1 cellular context compared by ENCODE assay signal in the genomic region with DNA sequence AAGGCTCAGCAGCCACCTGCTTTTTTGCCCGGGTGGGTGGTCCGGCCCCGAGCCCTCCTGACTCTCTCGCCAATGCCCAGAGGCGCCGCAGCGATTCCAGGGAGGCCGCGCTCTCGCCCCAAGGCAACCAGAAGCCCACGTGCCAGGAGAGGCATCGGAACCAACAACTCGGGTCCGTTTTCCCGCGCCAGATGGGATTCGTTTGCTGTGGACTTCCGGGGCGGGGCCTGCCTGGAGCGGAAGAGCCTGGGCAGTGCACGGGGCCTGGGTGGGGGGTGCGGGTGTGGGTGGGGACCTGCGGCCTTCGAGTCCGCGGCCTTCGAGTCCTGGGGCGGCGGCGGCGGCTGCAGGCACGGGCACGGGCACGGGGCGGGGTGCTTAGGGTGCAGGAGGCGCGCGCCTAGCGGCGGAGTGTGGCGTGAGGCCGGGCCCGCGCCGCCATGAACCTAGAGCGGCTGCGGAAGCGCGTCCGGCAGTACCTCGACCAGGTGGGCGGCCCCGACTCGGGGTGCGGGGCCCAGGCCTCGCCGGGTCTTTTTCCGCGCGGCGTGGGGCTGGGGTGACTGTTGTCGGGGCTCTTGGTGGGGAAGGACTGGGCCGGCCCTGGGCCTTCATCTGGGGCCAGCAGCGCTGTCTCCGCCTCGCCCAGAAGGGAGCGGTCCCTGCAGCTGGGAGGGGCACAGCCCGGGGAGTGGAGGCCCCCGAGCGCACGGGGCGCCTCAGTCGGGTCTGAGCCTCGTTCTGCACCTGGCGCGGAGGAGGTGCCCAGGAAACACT.
A peak's percentile ranks its signal among the peaks of the same experiment; 100 is the strongest.
TF ChIP-seq lines count a peak whose summit lies in the region.

A gene with protein sequence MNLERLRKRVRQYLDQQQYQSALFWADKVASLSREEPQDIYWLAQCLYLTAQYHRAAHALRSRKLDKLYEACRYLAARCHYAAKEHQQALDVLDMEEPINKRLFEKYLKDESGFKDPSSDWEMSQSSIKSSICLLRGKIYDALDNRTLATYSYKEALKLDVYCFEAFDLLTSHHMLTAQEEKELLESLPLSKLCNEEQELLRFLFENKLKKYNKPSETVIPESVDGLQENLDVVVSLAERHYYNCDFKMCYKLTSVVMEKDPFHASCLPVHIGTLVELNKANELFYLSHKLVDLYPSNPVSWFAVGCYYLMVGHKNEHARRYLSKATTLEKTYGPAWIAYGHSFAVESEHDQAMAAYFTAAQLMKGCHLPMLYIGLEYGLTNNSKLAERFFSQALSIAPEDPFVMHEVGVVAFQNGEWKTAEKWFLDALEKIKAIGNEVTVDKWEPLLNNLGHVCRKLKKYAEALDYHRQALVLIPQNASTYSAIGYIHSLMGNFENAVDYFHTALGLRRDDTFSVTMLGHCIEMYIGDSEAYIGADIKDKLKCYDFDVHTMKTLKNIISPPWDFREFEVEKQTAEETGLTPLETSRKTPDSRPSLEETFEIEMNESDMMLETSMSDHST (plus strand): TSS at position 253 of the 777 bp plus-strand sequence. CDS start 188 bp downstream, at position 441.

TF ChIP-seq in WTC11, 78 proteins besides CTCF, POLR2A, EP300 and RAD21 (continued from another document and continues in another):
- TF ChIP-seq, protein P1, sequence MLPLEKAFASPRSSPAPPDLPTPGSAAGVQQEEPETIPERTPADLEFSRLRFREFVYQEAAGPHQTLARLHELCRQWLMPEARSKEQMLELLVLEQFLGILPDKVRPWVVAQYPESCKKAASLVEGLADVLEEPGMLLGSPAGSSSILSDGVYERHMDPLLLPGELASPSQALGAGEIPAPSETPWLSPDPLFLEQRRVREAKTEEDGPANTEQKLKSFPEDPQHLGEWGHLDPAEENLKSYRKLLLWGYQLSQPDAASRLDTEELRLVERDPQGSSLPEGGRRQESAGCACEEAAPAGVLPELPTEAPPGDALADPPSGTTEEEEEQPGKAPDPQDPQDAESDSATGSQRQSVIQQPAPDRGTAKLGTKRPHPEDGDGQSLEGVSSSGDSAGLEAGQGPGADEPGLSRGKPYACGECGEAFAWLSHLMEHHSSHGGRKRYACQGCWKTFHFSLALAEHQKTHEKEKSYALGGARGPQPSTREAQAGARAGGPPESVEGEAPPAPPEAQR (CRISPR knock-in tag; IDR thresholded peaks at IDR 0.05): 0 out of 2 replicates have a peak, but pooled peaks have one; percentile 9
- TF ChIP-seq ZNF423 (CRISPR knock-in tag; IDR thresholded peaks at IDR 0.05) (no peak), TP53 (CRISPR knock-in tag; IDR thresholded peaks at IDR 0.05) (peak; percentile 96), SOX15 (CRISPR knock-in tag; IDR thresholded peaks at IDR 0.05) (no peak), ZNF263 (CRISPR knock-in tag; IDR thresholded peaks at IDR 0.05; ENCODE audit: low read depth) (no peak), ETV6 (CRISPR knock-in tag; IDR thresholded peaks at IDR 0.05) (peak; percentile 95), CREM (CRISPR knock-in tag; IDR thresholded peaks at IDR 0.05) (peak; percentile 57; the same call in 1 of the 2 replicates), OVOL2 (CRISPR knock-in tag; IDR thresholded peaks at IDR 0.05; ENCODE audit: borderline replicate concordance) (no peak), SMAD3 (CRISPR knock-in tag; IDR thresholded peaks at IDR 0.05; ENCODE audit: borderline replicate concordance) (peak; percentile 96), RELA (CRISPR knock-in tag; IDR thresholded peaks at IDR 0.05; ENCODE audit: borderline replicate concordance) (peak; percentile 79; the same call in 1 of the 2 replicates), FOXK1 (CRISPR knock-in tag; IDR thresholded peaks at IDR 0.05) (peak; percentile 91), JUN (CRISPR knock-in tag; IDR thresholded peaks at IDR 0.05) (peak; percentile 90), NR3C1 (CRISPR knock-in tag; conservative IDR thresholded peaks at IDR 0.05; ENCODE audit: low read depth) (no peak; the same call in 1 of the 2 replicates), ELF4 (CRISPR knock-in tag; IDR thresholded peaks at IDR 0.05; ENCODE audit: low read depth) (no peak; the same call in 1 of the 2 replicates), NFATC4 (CRISPR knock-in tag; IDR thresholded peaks at IDR 0.05) (no peak), EMX1 (CRISPR knock-in tag; IDR thresholded peaks at IDR 0.05) (no peak), TEAD4 (CRISPR knock-in tag; IDR thresholded peaks at IDR 0.05) (peak; percentile 77; the same call in 1 of the 2 replicates), ZNF396 (CRISPR knock-in tag; IDR thresholded peaks at IDR 0.05; ENCODE audit: borderline replicate concordance) (no peak), MYBL2 (CRISPR knock-in tag; IDR thresholded peaks at IDR 0.05) (peak; percentile 95), TCF7 (CRISPR knock-in tag; IDR thresholded peaks at IDR 0.05; ENCODE audit: low read depth) (peak; percentile 62; the same call in 1 of the 2 replicates), NR1H2 (CRISPR knock-in tag; IDR thresholded peaks at IDR 0.05) (no peak), ESRRA (CRISPR knock-in tag; IDR thresholded peaks at IDR 0.05; ENCODE audit: borderline replicate concordance) (peak; percentile 78; the same call in 1 of the 2 replicates), ATF1 (CRISPR knock-in tag; IDR thresholded peaks at IDR 0.05) (no peak)
- TF ChIP-seq, protein P2, sequence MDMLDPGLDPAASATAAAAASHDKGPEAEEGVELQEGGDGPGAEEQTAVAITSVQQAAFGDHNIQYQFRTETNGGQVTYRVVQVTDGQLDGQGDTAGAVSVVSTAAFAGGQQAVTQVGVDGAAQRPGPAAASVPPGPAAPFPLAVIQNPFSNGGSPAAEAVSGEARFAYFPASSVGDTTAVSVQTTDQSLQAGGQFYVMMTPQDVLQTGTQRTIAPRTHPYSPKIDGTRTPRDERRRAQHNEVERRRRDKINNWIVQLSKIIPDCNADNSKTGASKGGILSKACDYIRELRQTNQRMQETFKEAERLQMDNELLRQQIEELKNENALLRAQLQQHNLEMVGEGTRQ (CRISPR knock-in tag; IDR thresholded peaks at IDR 0.05): peak; percentile 64
- TF ChIP-seq, protein P3, sequence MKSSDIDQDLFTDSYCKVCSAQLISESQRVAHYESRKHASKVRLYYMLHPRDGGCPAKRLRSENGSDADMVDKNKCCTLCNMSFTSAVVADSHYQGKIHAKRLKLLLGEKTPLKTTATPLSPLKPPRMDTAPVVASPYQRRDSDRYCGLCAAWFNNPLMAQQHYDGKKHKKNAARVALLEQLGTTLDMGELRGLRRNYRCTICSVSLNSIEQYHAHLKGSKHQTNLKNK (CRISPR knock-in tag; IDR thresholded peaks at IDR 0.05): no peak
- TF ChIP-seq, protein P4, sequence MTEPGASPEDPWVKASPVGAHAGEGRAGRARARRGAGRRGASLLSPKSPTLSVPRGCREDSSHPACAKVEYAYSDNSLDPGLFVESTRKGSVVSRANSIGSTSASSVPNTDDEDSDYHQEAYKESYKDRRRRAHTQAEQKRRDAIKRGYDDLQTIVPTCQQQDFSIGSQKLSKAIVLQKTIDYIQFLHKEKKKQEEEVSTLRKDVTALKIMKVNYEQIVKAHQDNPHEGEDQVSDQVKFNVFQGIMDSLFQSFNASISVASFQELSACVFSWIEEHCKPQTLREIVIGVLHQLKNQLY (CRISPR knock-in tag; IDR thresholded peaks at IDR 0.05): 0 out of 2 replicates have a peak, but pooled peaks have one; percentile 53
- TF ChIP-seq, protein P5, sequence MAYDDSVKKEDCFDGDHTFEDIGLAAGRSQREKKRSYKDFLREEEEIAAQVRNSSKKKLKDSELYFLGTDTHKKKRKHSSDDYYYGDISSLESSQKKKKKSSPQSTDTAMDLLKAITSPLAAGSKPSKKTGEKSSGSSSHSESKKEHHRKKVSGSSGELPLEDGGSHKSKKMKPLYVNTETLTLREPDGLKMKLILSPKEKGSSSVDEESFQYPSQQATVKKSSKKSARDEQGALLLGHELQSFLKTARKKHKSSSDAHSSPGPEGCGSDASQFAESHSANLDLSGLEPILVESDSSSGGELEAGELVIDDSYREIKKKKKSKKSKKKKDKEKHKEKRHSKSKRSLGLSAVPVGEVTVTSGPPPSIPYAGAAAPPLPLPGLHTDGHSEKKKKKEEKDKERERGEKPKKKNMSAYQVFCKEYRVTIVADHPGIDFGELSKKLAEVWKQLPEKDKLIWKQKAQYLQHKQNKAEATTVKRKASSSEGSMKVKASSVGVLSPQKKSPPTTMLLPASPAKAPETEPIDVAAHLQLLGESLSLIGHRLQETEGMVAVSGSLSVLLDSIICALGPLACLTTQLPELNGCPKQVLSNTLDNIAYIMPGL (CRISPR knock-in tag; IDR thresholded peaks at IDR 0.05): peak; percentile 90; the same call in 1 of the 2 replicates
- TF ChIP-seq, protein P6, sequence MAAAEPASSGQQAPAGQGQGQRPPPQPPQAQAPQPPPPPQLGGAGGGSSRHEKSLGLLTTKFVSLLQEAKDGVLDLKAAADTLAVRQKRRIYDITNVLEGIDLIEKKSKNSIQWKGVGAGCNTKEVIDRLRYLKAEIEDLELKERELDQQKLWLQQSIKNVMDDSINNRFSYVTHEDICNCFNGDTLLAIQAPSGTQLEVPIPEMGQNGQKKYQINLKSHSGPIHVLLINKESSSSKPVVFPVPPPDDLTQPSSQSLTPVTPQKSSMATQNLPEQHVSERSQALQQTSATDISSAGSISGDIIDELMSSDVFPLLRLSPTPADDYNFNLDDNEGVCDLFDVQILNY (CRISPR knock-in tag; IDR thresholded peaks at IDR 0.05): peak; percentile 94
- TF ChIP-seq, protein P7, sequence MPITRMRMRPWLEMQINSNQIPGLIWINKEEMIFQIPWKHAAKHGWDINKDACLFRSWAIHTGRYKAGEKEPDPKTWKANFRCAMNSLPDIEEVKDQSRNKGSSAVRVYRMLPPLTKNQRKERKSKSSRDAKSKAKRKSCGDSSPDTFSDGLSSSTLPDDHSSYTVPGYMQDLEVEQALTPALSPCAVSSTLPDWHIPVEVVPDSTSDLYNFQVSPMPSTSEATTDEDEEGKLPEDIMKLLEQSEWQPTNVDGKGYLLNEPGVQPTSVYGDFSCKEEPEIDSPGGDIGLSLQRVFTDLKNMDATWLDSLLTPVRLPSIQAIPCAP (CRISPR knock-in tag; IDR thresholded peaks at IDR 0.05): peak; percentile 83
- TF ChIP-seq, protein P8, sequence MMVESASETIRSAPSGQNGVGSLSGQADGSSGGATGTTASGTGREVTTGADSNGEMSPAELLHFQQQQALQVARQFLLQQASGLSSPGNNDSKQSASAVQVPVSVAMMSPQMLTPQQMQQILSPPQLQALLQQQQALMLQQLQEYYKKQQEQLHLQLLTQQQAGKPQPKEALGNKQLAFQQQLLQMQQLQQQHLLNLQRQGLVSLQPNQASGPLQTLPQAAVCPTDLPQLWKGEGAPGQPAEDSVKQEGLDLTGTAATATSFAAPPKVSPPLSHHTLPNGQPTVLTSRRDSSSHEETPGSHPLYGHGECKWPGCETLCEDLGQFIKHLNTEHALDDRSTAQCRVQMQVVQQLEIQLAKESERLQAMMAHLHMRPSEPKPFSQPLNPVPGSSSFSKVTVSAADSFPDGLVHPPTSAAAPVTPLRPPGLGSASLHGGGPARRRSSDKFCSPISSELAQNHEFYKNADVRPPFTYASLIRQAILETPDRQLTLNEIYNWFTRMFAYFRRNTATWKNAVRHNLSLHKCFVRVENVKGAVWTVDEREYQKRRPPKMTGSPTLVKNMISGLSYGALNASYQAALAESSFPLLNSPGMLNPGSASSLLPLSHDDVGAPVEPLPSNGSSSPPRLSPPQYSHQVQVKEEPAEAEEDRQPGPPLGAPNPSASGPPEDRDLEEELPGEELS (CRISPR knock-in tag; IDR thresholded peaks at IDR 0.05): peak; percentile 95
- TF ChIP-seq, protein P9, sequence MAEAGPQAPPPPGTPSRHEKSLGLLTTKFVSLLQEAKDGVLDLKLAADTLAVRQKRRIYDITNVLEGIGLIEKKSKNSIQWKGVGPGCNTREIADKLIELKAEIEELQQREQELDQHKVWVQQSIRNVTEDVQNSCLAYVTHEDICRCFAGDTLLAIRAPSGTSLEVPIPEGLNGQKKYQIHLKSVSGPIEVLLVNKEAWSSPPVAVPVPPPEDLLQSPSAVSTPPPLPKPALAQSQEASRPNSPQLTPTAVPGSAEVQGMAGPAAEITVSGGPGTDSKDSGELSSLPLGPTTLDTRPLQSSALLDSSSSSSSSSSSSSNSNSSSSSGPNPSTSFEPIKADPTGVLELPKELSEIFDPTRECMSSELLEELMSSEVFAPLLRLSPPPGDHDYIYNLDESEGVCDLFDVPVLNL (CRISPR knock-in tag; IDR thresholded peaks at IDR 0.05; ENCODE audit: borderline replicate concordance, low read depth): 0 out of 2 replicates have a peak, but pooled peaks have one; percentile 37
- TF ChIP-seq, protein P10, sequence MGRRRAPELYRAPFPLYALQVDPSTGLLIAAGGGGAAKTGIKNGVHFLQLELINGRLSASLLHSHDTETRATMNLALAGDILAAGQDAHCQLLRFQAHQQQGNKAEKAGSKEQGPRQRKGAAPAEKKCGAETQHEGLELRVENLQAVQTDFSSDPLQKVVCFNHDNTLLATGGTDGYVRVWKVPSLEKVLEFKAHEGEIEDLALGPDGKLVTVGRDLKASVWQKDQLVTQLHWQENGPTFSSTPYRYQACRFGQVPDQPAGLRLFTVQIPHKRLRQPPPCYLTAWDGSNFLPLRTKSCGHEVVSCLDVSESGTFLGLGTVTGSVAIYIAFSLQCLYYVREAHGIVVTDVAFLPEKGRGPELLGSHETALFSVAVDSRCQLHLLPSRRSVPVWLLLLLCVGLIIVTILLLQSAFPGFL (CRISPR knock-in tag; IDR thresholded peaks at IDR 0.05; ENCODE audit: borderline replicate concordance): peak; percentile 33; the same call in 1 of the 2 replicates
- TF ChIP-seq, protein P11, sequence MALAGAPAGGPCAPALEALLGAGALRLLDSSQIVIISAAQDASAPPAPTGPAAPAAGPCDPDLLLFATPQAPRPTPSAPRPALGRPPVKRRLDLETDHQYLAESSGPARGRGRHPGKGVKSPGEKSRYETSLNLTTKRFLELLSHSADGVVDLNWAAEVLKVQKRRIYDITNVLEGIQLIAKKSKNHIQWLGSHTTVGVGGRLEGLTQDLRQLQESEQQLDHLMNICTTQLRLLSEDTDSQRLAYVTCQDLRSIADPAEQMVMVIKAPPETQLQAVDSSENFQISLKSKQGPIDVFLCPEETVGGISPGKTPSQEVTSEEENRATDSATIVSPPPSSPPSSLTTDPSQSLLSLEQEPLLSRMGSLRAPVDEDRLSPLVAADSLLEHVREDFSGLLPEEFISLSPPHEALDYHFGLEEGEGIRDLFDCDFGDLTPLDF (CRISPR knock-in tag; IDR thresholded peaks at IDR 0.05): peak; percentile 93
- TF ChIP-seq, protein P12, sequence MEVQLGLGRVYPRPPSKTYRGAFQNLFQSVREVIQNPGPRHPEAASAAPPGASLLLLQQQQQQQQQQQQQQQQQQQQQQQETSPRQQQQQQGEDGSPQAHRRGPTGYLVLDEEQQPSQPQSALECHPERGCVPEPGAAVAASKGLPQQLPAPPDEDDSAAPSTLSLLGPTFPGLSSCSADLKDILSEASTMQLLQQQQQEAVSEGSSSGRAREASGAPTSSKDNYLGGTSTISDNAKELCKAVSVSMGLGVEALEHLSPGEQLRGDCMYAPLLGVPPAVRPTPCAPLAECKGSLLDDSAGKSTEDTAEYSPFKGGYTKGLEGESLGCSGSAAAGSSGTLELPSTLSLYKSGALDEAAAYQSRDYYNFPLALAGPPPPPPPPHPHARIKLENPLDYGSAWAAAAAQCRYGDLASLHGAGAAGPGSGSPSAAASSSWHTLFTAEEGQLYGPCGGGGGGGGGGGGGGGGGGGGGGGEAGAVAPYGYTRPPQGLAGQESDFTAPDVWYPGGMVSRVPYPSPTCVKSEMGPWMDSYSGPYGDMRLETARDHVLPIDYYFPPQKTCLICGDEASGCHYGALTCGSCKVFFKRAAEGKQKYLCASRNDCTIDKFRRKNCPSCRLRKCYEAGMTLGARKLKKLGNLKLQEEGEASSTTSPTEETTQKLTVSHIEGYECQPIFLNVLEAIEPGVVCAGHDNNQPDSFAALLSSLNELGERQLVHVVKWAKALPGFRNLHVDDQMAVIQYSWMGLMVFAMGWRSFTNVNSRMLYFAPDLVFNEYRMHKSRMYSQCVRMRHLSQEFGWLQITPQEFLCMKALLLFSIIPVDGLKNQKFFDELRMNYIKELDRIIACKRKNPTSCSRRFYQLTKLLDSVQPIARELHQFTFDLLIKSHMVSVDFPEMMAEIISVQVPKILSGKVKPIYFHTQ (CRISPR knock-in tag; IDR thresholded peaks at IDR 0.05): no peak
- TF ChIP-seq, protein P13, sequence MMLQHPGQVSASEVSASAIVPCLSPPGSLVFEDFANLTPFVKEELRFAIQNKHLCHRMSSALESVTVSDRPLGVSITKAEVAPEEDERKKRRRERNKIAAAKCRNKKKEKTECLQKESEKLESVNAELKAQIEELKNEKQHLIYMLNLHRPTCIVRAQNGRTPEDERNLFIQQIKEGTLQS (CRISPR knock-in tag; conservative IDR thresholded peaks at IDR 0.05): no peak
